11 cellular contexts compared by ENCODE assay signal in genomic region chr2:109715302-109715937, GRCh38.
DNase-seq lines count a peak whose midpoint lies in the region; TF ChIP-seq lines count a peak whose summit lies in the region.
"Had no signal": no experiment of that assay in that cellular context is flagged by ENCODE, and none has a peak within 500 bp of the region (broad histone marks: within the 10 kb centered on the region; RNA-seq: fewer than 3 reads in every experiment).

No MANE protein-coding gene starts in this region.

- H2AFZ ChIP-seq in osteoblast (ENCODE audit: low read length) = no peak overlapping the region

- intact Hi-C loops in esophagus muscularis mucosa (cut with DNase I) = no loop called here

- H3K27me3 ChIP-seq in esophagus muscularis mucosa = no peaks in the 10 kb centered on the region
- H3K27me3 ChIP-seq in osteoblast (ENCODE audit: insufficient read depth, low read length) = peaks cover 3% of the 10 kb centered on the region
- no peaks in the 10 kb centered on the region for H3K27me3 ChIP-seq in MG63
- H3K27me3 ChIP-seq: neutrophil had no signal

- peak; percentile 75 for DNase-seq in DMS 273 (lab: John Stamatoyannopoulos, UW; ENCODE audit: unreplicated experiment)
- DNase-seq in NCI-H226 = peak; percentile 26
- peak; percentile 79 for DNase-seq in esophagus muscularis mucosa (ENCODE audit: extremely low spot score)
- no peak for DNase-seq in osteoblast (ENCODE audit: insufficient read length, low spot score, missing footprints)
- no peak for DNase-seq in NCI-H2196 treated with DMSO at 0.1 percent for 48 hours (lab: John Stamatoyannopoulos, UW; ENCODE audit: unreplicated experiment)
- no peak for DNase-seq in dedifferentiated amniotic fluid mesenchymal stem cell (ENCODE audit: extremely low spot score)
- DNase-seq in MG63 = no peak
- DNase-seq in caudate nucleus (lab: John Stamatoyannopoulos, UW) = no peak
- DNase-seq: activated CD4-positive, CD25-positive, alpha-beta regulatory T cell treated with anti-CD3 and anti-CD28 coated beads, Interleukin-2, amount 50 U/mL, for 72 hours; NCI-H1694 had no signal

- H4K20me1 ChIP-seq in osteoblast (ENCODE audit: insufficient read depth, low read length) = no peaks in the 10 kb centered on the region

- no peaks in the 10 kb centered on the region for H3K9me3 ChIP-seq in esophagus muscularis mucosa
- no peaks in the 10 kb centered on the region for H3K9me3 ChIP-seq in osteoblast (ENCODE audit: low read depth, low read length)
- no peaks in the 10 kb centered on the region for H3K9me3 ChIP-seq in MG63
- H3K9me3 ChIP-seq: neutrophil had no signal

- no peaks in the 10 kb centered on the region for H3K36me3 ChIP-seq in esophagus muscularis mucosa
- H3K36me3 ChIP-seq in osteoblast (ENCODE audit: insufficient read depth, low read length) = no peaks in the 10 kb centered on the region
- H3K36me3 ChIP-seq in MG63 = no peaks in the 10 kb centered on the region
- H3K36me3 ChIP-seq: neutrophil had no signal

- TF ChIP-seq CTCF in esophagus muscularis mucosa (IDR thresholded peaks at IDR 0.05) = peak; percentile 71 to 83 (median 81)
- peak; percentile 57 for TF ChIP-seq CTCF in osteoblast (IDR thresholded peaks at IDR 0.05; ENCODE audit: extremely low read depth, low read depth, low read length)

- no peak overlapping the region for H3K4me2 ChIP-seq in osteoblast (ENCODE audit: insufficient read depth, low read length)

- no peaks in the 10 kb centered on the region for H3K79me2 ChIP-seq in osteoblast (ENCODE audit: insufficient read depth, low read length)

- no peak for TF ChIP-seq POLR2A in esophagus muscularis mucosa (IDR thresholded peaks at IDR 0.05; ENCODE audit: low read depth)

- WGBS in esophagus muscularis mucosa = 29% methylated on average over 1 of the region's 1 CpG

- no peak overlapping the region for H3K27ac ChIP-seq in esophagus muscularis mucosa (replicated peaks in 1 of 4)
- no peak overlapping the region for H3K27ac ChIP-seq in osteoblast (ENCODE audit: low read depth, low read length)
- no peak overlapping the region for H3K27ac ChIP-seq in caudate nucleus (ENCODE audit: low read depth, low read length)
- H3K27ac ChIP-seq: neutrophil had no signal

- H3K4me3 ChIP-seq in esophagus muscularis mucosa = no peak overlapping the region
- no peak overlapping the region for H3K4me3 ChIP-seq in osteoblast (ENCODE audit: insufficient read depth, low read length)
- H3K4me3 ChIP-seq in MG63 = no peak overlapping the region

- no peak for TF ChIP-seq EP300 in esophagus muscularis mucosa (IDR thresholded peaks at IDR 0.05)

- H3K4me1 ChIP-seq in esophagus muscularis mucosa (peaks cover 0 to 8% (median 5%) of the 10 kb centered on the region in 4 donors), osteoblast (ENCODE audit: insufficient read depth, low read length) (no peaks in the 10 kb centered on the region)

Comparison
In these comparisons a context has a peak if more than half of its experiments do, and no peak if none do; other contexts are left out.
1. DNase-seq: peak in DMS 273 (single experiment), NCI-H226 (single experiment) and esophagus muscularis mucosa (single experiment); none in osteoblast (single experiment), NCI-H2196 treated with DMSO at 0.1 percent for 48 hours (single experiment), dedifferentiated amniotic fluid mesenchymal stem cell (single experiment), MG63 (single experiment) and caudate nucleus (0 of 61).